Comparison of ENCODE assay signal across 8 cellular contexts in genomic region chr6:11460001-11460668, GRCh38.
A peak's percentile ranks its signal among the peaks of the same experiment; 100 is the strongest.
DNase-seq lines count a peak whose midpoint lies in the region; ATAC-seq and TF ChIP-seq lines count a peak whose summit lies in the region.

No MANE protein-coding gene starts in this region.

- H3K27me3 ChIP-seq in trophoblast cell (ENCODE audit: insufficient read depth, low read length) (no peaks in the 10 kb centered on the region), H7 (ENCODE audit: control insufficient read depth, insufficient read depth, low read length) (no peaks in the 10 kb centered on the region)

- H3K79me1 ChIP-seq in trophoblast cell (ENCODE audit: low read length): no peaks in the 10 kb centered on the region

- no peaks in the 10 kb centered on the region for H3K36me3 ChIP-seq in trophoblast cell (ENCODE audit: control insufficient read depth in 1 of 2, insufficient read depth in 2 of 2, low read length in 2 of 2)
- H3K36me3 ChIP-seq in H7 (replicated peaks; ENCODE audit: control insufficient read depth, insufficient read depth, low read length): no peaks in the 10 kb centered on the region

- H3K23ac ChIP-seq in trophoblast cell (ENCODE audit: low read length): no peak overlapping the region

- peaks cover 25% of the 10 kb centered on the region in 2 donors for H3K4me1 Mint-ChIP-seq in natural killer cell treated with Interleukin-12 subunit alpha and Interleukin-12 subunit beta and Interleukin-15 and Interleukin-18, amount 100 ng/mL, for 72 hours (ENCODE audit: low read depth in 2 of 2)
- H3K4me1 Mint-ChIP-seq in natural killer cell: peaks cover 6 to 7% of the 10 kb centered on the region in 2 donors
- H3K4me1 Mint-ChIP-seq in activated CD8-positive, alpha-beta T cell treated with anti-CD3 and anti-CD28 coated beads, Interleukin-2, amount 10 ng/mL, durations not matched to agents 7 days and 5 days (ENCODE audit: low read depth): peaks cover 25% of the 10 kb centered on the region

- no peak for DNase-seq in natural killer cell treated with Interleukin-12 subunit alpha and Interleukin-12 subunit beta and Interleukin-15 and Interleukin-18, amount 100 ng/mL, for 72 hours (ENCODE audit: low spot score)
- DNase-seq in natural killer cell (no peak), trophoblast cell (peak; percentile 31 to 69), LoVo (ENCODE audit: low spot score) (no peak), H7 (no peak)
- no peak for DNase-seq in activated CD8-positive, alpha-beta T cell treated with anti-CD3 and anti-CD28 coated beads, Interleukin-2, amount 10 ng/mL, durations not matched to agents 7 days and 5 days
- no peak for DNase-seq in stimulated activated naive CD4-positive, alpha-beta T cell (lab: John Stamatoyannopoulos, UW)

- no peak overlapping the region for H3K18ac ChIP-seq in trophoblast cell (ENCODE audit: low read length)

- no peak overlapping the region for H3K14ac ChIP-seq in trophoblast cell (ENCODE audit: low read length)

- WGBS in trophoblast cell (ENCODE audit: extremely low coverage, insufficient coverage, insufficient read length): no CpG with 5 or more reads among the region's 4 CpGs

- POLR2A ChIA-PET in activated CD8-positive, alpha-beta T cell treated with anti-CD3 and anti-CD28 coated beads, Interleukin-2, amount 10 ng/mL, durations not matched to agents 7 days and 5 days (lab: Charles Lee): interaction anchor here (1.1 kb wide), 1 partner anchor 227 kb away, joined by 3 read pairs; the partner anchor contains the start of gene NEDD9

- H3K4me3 ChIP-seq in trophoblast cell (ENCODE audit: low read depth, low read length): no peak overlapping the region
- H3K4me3 ChIP-seq in H7 (ENCODE audit: insufficient read depth, low read depth, low read length): no peak overlapping the region

- peak overlapping the region; percentile 73 for H3K4me3 Mint-ChIP-seq in natural killer cell treated with Interleukin-12 subunit alpha and Interleukin-12 subunit beta and Interleukin-15 and Interleukin-18, amount 100 ng/mL, for 72 hours
- H3K4me3 Mint-ChIP-seq in natural killer cell: no peak overlapping the region
- no peak overlapping the region for H3K4me3 Mint-ChIP-seq in activated CD8-positive, alpha-beta T cell treated with anti-CD3 and anti-CD28 coated beads, Interleukin-2, amount 10 ng/mL, durations not matched to agents 7 days and 5 days

- intact Hi-C loops in natural killer cell (cut with micrococcal nuclease): no loop called here

- H3K36me3 Mint-ChIP-seq in natural killer cell treated with Interleukin-12 subunit alpha and Interleukin-12 subunit beta and Interleukin-15 and Interleukin-18, amount 100 ng/mL, for 72 hours: peaks cover 9% of the 10 kb centered on the region
- no peaks in the 10 kb centered on the region for H3K36me3 Mint-ChIP-seq in natural killer cell
- peaks cover 5% of the 10 kb centered on the region for H3K36me3 Mint-ChIP-seq in activated CD8-positive, alpha-beta T cell treated with anti-CD3 and anti-CD28 coated beads, Interleukin-2, amount 10 ng/mL, durations not matched to agents 7 days and 5 days (ENCODE audit: low read depth)

- H3K27me3 Mint-ChIP-seq in natural killer cell treated with Interleukin-12 subunit alpha and Interleukin-12 subunit beta and Interleukin-15 and Interleukin-18, amount 100 ng/mL, for 72 hours: peaks cover 0 to 5% of the 10 kb centered on the region in 2 donors
- H3K27me3 Mint-ChIP-seq in natural killer cell (ENCODE audit: low read depth in 2 of 2): no peaks in the 10 kb centered on the region
- no peaks in the 10 kb centered on the region for H3K27me3 Mint-ChIP-seq in activated CD8-positive, alpha-beta T cell treated with anti-CD3 and anti-CD28 coated beads, Interleukin-2, amount 10 ng/mL, durations not matched to agents 7 days and 5 days (ENCODE audit: low read depth)

- no peak for TF ChIP-seq CTCF in natural killer cell (IDR thresholded peaks at IDR 0.05)

- peak overlapping the region; percentile 79 to 94 for H3K27ac Mint-ChIP-seq in natural killer cell treated with Interleukin-12 subunit alpha and Interleukin-12 subunit beta and Interleukin-15 and Interleukin-18, amount 100 ng/mL, for 72 hours
- no peak overlapping the region for H3K27ac Mint-ChIP-seq in natural killer cell
- no peak overlapping the region for H3K27ac Mint-ChIP-seq in activated CD8-positive, alpha-beta T cell treated with anti-CD3 and anti-CD28 coated beads, Interleukin-2, amount 10 ng/mL, durations not matched to agents 7 days and 5 days

- no peak overlapping the region for H2AFZ ChIP-seq in trophoblast cell (ENCODE audit: insufficient read depth, low read length, poor library complexity)

- no peaks in the 10 kb centered on the region for H3K79me2 ChIP-seq in trophoblast cell (ENCODE audit: control insufficient read depth, insufficient read depth, low read length, poor library complexity)

- no peaks in the 10 kb centered on the region for H3K9me3 ChIP-seq in trophoblast cell (ENCODE audit: insufficient read depth, low read depth, low read length)

- H3K27ac ChIP-seq in trophoblast cell (ENCODE audit: low read depth, low read length): no peak overlapping the region

- no peak overlapping the region for H2BK5ac ChIP-seq in trophoblast cell (ENCODE audit: low read depth, low read length, poor library complexity)

- CTCF ChIA-PET in activated CD8-positive, alpha-beta T cell treated with anti-CD3 and anti-CD28 coated beads, Interleukin-2, amount 10 ng/mL, durations not matched to agents 7 days and 5 days (lab: Charles Lee): interaction anchor here (0.8 to 2.8 kb wide), 6 partner anchors 13 to 288 kb away, joined by 3 to 12 read pairs (median 4); no protein-coding TSS in a partner anchor

- H3K4ac ChIP-seq in trophoblast cell (ENCODE audit: low read depth, low read length): no peak overlapping the region

- no peak overlapping the region for H4K12ac ChIP-seq in trophoblast cell (ENCODE audit: low read depth, low read length)

- peak; percentile 74 to 90 for ATAC-seq in natural killer cell treated with Interleukin-12 subunit alpha and Interleukin-12 subunit beta and Interleukin-15 and Interleukin-18, amount 100 ng/mL, for 72 hours
- ATAC-seq in natural killer cell (no peak), HG03135 (IDR thresholded peaks at IDR 0.05; ENCODE audit: unreplicated experiment) (peak; percentile 44)
- ATAC-seq in activated CD8-positive, alpha-beta T cell treated with anti-CD3 and anti-CD28 coated beads, Interleukin-2, amount 10 ng/mL, durations not matched to agents 7 days and 5 days: peak; percentile 51

- H4K91ac ChIP-seq in trophoblast cell (ENCODE audit: low read depth, low read length): no peak overlapping the region

- H3K4me2 ChIP-seq in trophoblast cell (ENCODE audit: low read length): no peak overlapping the region

- H2AK5ac ChIP-seq in trophoblast cell (ENCODE audit: low read length): no peak overlapping the region

- no peak overlapping the region for H3K9ac ChIP-seq in trophoblast cell (ENCODE audit: low read length)

- H2BK120ac ChIP-seq in trophoblast cell (ENCODE audit: insufficient read depth, low read length, poor library complexity): no peak overlapping the region

- peaks cover 5% of the 10 kb centered on the region for H3K9me3 Mint-ChIP-seq in natural killer cell treated with Interleukin-12 subunit alpha and Interleukin-12 subunit beta and Interleukin-15 and Interleukin-18, amount 100 ng/mL, for 72 hours
- H3K9me3 Mint-ChIP-seq in natural killer cell: no peaks in the 10 kb centered on the region
- H3K9me3 Mint-ChIP-seq in activated CD8-positive, alpha-beta T cell treated with anti-CD3 and anti-CD28 coated beads, Interleukin-2, amount 10 ng/mL, durations not matched to agents 7 days and 5 days (ENCODE audit: insufficient read depth): no peaks in the 10 kb centered on the region

- peaks cover 0 to 2% of the 10 kb centered on the region in 2 experiments for H3K4me1 ChIP-seq in trophoblast cell (ENCODE audit: control insufficient read depth in 1 of 2, insufficient read depth in 2 of 2, low read length in 2 of 2)

- H2BK12ac ChIP-seq in trophoblast cell (ENCODE audit: low read length): no peak overlapping the region

- H4K8ac ChIP-seq in trophoblast cell (ENCODE audit: low read depth, low read length): no peak overlapping the region

Comparison
In these comparisons a context has a peak if more than half of its experiments do, and no peak if none do; other contexts are left out.
1. ATAC-seq: peak in natural killer cell treated with Interleukin-12 subunit alpha and Interleukin-12 subunit beta and Interleukin-15 and Interleukin-18, amount 100 ng/mL, for 72 hours (2 of 2), HG03135 (single experiment) and activated CD8-positive, alpha-beta T cell treated with anti-CD3 and anti-CD28 coated beads, Interleukin-2, amount 10 ng/mL, durations not matched to agents 7 days and 5 days (single experiment); none in natural killer cell (0 of 3).
2. H3K27ac Mint-ChIP-seq: peak in natural killer cell treated with Interleukin-12 subunit alpha and Interleukin-12 subunit beta and Interleukin-15 and Interleukin-18, amount 100 ng/mL, for 72 hours (2 of 2); none in natural killer cell (0 of 2) and activated CD8-positive, alpha-beta T cell treated with anti-CD3 and anti-CD28 coated beads, Interleukin-2, amount 10 ng/mL, durations not matched to agents 7 days and 5 days (single experiment).
3. DNase-seq: peak in trophoblast cell (2 of 2); none in natural killer cell treated with Interleukin-12 subunit alpha and Interleukin-12 subunit beta and Interleukin-15 and Interleukin-18, amount 100 ng/mL, for 72 hours (single experiment), natural killer cell (single experiment), activated CD8-positive, alpha-beta T cell treated with anti-CD3 and anti-CD28 coated beads, Interleukin-2, amount 10 ng/mL, durations not matched to agents 7 days and 5 days (single experiment), LoVo (single experiment), stimulated activated naive CD4-positive, alpha-beta T cell (0 of 6) and H7 (single experiment).